In genomic region chr1:244864253-244865027, GRCh38 we compare ENCODE assay signal across 1 cellular context.
TF ChIP-seq lines count a peak whose summit lies in the region.

TSS of gene HNRNPU (minus strand) at chr1:244864543. CDS start at chr1:244864307, 236 bp downstream.

TF ChIP-seq in HepG2, 621 proteins besides CTCF, POLR2A, EP300 and RAD21 (continued from another document and continues in another):
- peak; percentile 35 for TF ChIP-seq SKIL (CRISPR knock-in tag; IDR thresholded peaks at IDR 0.05; ENCODE audit: borderline replicate concordance)
- TF ChIP-seq CREB1 (IDR thresholded peaks at IDR 0.05) = peak; percentile 76
- peak; percentile 73; the same call in 1 of the 2 replicates for TF ChIP-seq CREB1 (CRISPR knock-in tag; IDR thresholded peaks at IDR 0.05)
- TF ChIP-seq MATR3 (CRISPR knock-in tag; IDR thresholded peaks at IDR 0.05) = no peak
- TF ChIP-seq ARID3A (IDR thresholded peaks at IDR 0.05; ENCODE audit: low read depth, low read length) = no peak; the same call in 1 of the 2 replicates
- no peak for TF ChIP-seq ZNF207 (IDR thresholded peaks at IDR 0.05; ENCODE audit: borderline replicate concordance)
- no peak for TF ChIP-seq ZNF276 (CRISPR knock-in tag; IDR thresholded peaks at IDR 0.05; ENCODE audit: low read depth)
- TF ChIP-seq GLMP (CRISPR knock-in tag; IDR thresholded peaks at IDR 0.05; ENCODE audit: borderline replicate concordance) = no peak
- TF ChIP-seq ZNF710 (CRISPR knock-in tag; IDR thresholded peaks at IDR 0.05; ENCODE audit: borderline replicate concordance) = peak; percentile 26; the same call in 1 of the 2 replicates
- TF ChIP-seq ZNF33A (CRISPR knock-in tag; IDR thresholded peaks at IDR 0.05; ENCODE audit: borderline replicate concordance) = no peak
- TF ChIP-seq FOXO1 (CRISPR knock-in tag; IDR thresholded peaks at IDR 0.05) = no peak
- 0 out of 2 replicates have a peak, but pooled peaks have one; percentile 23 for TF ChIP-seq SATB2 (CRISPR knock-in tag; IDR thresholded peaks at IDR 0.05)
- no peak for TF ChIP-seq ELK4 (CRISPR knock-in tag; IDR thresholded peaks at IDR 0.05; ENCODE audit: borderline replicate concordance)
- TF ChIP-seq ZNF792 (CRISPR knock-in tag; IDR thresholded peaks at IDR 0.05) = peak; percentile 70
- peak; percentile 80; the same call in 1 of the 2 replicates for TF ChIP-seq ARID4A (CRISPR knock-in tag; IDR thresholded peaks at IDR 0.05; ENCODE audit: borderline replicate concordance)
- TF ChIP-seq ZNF607 (CRISPR knock-in tag; IDR thresholded peaks at IDR 0.05; ENCODE audit: borderline replicate concordance) = peak; percentile 52; the same call in 1 of the 2 replicates
- peak; percentile 73; the same call in 1 of the 2 replicates for TF ChIP-seq ZNF564 (CRISPR knock-in tag; IDR thresholded peaks at IDR 0.05)
- TF ChIP-seq ZBTB40 (IDR thresholded peaks at IDR 0.05) = no peak
- peak; percentile 44; the same call in 1 of the 2 replicates for TF ChIP-seq ZBTB40 (CRISPR knock-in tag; IDR thresholded peaks at IDR 0.05)
- no peak for TF ChIP-seq HNRNPL (IDR thresholded peaks at IDR 0.05; ENCODE audit: low read depth, low read length)
- TF ChIP-seq ZNF616 (CRISPR knock-in tag; IDR thresholded peaks at IDR 0.05; ENCODE audit: low read depth) = peak; percentile 80
- TF ChIP-seq HOXA5 (CRISPR knock-in tag; IDR thresholded peaks at IDR 0.05) = peak; percentile 59; the same call in 1 of the 2 replicates
- TF ChIP-seq SP140L (CRISPR knock-in tag; IDR thresholded peaks at IDR 0.05; ENCODE audit: borderline replicate concordance) = no peak
- TF ChIP-seq ZNF713 (CRISPR knock-in tag; IDR thresholded peaks at IDR 0.05) = peak; percentile 66; the same call in 1 of the 2 replicates
- TF ChIP-seq ZNF777 (CRISPR knock-in tag; IDR thresholded peaks at IDR 0.05) = 0 out of 2 replicates have a peak, but pooled peaks have one; percentile 21
- TF ChIP-seq KDM2A (CRISPR knock-in tag; IDR thresholded peaks at IDR 0.05; ENCODE audit: borderline replicate concordance, low read depth) = peak; percentile 93
- peak; percentile 86 for TF ChIP-seq POLR2G (IDR thresholded peaks at IDR 0.05; ENCODE audit: low read depth, low read length)
- TF ChIP-seq PLRG1 (conservative IDR thresholded peaks at IDR 0.05) = no peak
- TF ChIP-seq GATAD2A (CRISPR knock-in tag; IDR thresholded peaks at IDR 0.05) = peak; percentile 66
- TF ChIP-seq ZNF576 (CRISPR knock-in tag; IDR thresholded peaks at IDR 0.05) = no peak
- TF ChIP-seq CHD2 (IDR thresholded peaks at IDR 0.05; ENCODE audit: low read depth, low read length) = peak; percentile 41; the same call in 1 of the 2 replicates
